ENCODE assay signal across 1 cellular context in the genomic region with DNA sequence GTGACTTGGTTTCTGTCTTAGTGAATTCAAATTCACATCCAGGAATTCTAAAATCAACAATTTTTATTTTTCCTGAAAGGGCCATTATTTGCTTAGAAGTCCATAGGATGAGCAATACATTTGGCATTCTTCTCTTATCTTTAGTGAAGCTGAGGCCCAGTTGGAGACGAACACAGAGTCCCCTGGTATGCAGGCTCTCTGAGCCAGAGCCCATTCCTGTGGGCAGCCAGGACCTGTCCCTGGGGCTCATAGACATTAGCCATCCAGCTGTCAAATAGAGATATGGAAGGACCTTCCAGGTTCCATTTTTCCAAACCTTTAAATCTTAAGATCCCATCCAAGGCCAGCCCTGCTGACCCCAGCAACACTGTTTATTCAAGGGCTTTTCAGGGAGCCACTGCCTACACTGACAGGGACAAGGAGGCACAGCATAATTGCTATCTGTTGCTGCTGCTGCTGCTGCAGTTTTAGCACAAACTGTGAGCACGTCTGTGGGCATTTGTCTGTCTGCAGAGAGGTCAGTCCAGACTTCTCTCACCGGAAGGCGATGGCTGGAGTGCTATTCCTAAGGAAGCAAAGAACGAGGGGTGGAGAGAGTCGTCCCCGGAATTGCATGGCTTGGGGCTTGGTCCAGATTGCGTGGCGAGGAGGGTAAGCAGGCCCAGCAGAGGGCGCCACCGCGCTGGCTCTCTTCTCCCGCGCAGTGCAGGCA.
TF ChIP-seq lines count a peak whose summit lies in the region.

No MANE protein-coding gene starts in this region.

TF ChIP-seq in GM23338, 12 proteins besides CTCF, POLR2A, EP300 and RAD21 (continued from another document):
- TF ChIP-seq ZNF462 (CRISPR knock-in tag; IDR thresholded peaks at IDR 0.05) (no peak), JUNB (IDR thresholded peaks at IDR 0.05; ENCODE audit: unreplicated experiment) (no peak), EZH2 (IDR thresholded peaks at IDR 0.05; ENCODE audit: low read depth, unreplicated experiment) (no peak)
